1 cellular context compared by ENCODE assay signal in the genomic region with DNA sequence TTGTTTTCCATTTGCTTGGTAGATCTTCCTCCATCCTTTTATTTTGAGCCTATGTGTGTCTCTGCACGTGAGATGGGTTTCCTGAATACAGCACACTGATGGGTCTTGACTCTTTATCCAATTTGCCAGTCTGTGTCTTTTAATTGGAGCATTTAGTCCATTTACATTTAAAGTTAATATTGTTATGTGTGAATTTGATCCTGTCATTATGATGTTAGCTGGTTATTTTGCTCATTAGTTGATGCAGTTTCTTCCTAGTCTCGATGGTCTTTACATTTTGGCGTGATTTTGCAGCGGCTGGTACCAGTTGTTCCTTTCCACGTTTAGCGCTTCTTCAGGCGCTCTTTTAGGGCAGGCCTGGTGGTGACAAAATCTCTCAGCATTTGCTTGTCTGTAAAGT.
TF ChIP-seq lines count a peak whose summit lies in the region.

No MANE protein-coding gene starts in this region.

TF ChIP-seq in K562, 482 proteins besides CTCF, POLR2A, EP300 and RAD21:
- TF ChIP-seq, protein P1, sequence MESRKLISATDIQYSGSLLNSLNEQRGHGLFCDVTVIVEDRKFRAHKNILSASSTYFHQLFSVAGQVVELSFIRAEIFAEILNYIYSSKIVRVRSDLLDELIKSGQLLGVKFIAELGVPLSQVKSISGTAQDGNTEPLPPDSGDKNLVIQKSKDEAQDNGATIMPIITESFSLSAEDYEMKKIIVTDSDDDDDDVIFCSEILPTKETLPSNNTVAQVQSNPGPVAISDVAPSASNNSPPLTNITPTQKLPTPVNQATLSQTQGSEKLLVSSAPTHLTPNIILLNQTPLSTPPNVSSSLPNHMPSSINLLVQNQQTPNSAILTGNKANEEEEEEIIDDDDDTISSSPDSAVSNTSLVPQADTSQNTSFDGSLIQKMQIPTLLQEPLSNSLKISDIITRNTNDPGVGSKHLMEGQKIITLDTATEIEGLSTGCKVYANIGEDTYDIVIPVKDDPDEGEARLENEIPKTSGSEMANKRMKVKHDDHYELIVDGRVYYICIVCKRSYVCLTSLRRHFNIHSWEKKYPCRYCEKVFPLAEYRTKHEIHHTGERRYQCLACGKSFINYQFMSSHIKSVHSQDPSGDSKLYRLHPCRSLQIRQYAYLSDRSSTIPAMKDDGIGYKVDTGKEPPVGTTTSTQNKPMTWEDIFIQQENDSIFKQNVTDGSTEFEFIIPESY (CRISPR knock-in tag; IDR thresholded peaks at IDR 0.05): 0 out of 2 replicates have a peak, but pooled peaks have one; percentile 26
- peak; percentile 91 for TF ChIP-seq ZNF507 (tag; conservative IDR thresholded peaks at IDR 0.05)
